8 cellular contexts compared by ENCODE assay signal in the genomic region with DNA sequence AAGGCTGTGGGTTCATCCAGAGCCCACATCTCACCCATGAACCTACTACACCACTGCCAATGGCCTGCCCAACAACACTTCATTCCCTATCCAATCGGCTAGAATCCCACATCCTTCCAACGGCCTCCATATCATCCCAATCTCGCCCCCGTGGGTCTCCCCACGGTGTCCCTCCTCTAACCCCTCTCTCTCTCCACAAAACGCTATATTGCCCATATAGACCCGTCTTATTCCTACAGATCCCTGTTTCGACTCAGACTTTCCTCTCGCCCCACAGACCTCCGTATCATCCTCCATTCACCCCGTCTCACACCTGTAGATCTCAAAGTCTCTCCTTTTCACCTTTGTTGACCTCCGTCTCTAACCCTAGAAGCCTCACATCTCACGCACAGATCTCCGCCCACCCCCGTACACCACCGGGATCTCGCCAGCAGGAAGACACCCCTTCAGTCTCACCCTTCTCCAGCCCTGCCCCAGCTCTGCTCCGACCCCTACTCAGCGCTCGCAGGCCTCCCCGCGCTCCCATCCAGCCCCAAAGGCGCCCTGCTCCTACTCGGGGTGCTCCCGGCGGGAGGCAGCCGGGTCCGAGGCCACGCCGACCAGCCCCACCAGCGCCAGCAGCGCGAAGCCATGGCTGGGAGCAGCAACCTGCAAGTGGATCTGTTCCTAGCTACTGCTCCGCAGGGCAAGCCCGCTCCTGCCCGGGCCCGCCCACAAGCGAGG. TPM values are rescaled to one million over a fixed set of nuclear protein-coding genes. Genes with fewer than 3 reads are reported as not detected.
DNase-seq lines count a peak whose midpoint lies in the region; ATAC-seq and TF ChIP-seq lines count a peak whose summit lies in the region.

A gene with protein sequence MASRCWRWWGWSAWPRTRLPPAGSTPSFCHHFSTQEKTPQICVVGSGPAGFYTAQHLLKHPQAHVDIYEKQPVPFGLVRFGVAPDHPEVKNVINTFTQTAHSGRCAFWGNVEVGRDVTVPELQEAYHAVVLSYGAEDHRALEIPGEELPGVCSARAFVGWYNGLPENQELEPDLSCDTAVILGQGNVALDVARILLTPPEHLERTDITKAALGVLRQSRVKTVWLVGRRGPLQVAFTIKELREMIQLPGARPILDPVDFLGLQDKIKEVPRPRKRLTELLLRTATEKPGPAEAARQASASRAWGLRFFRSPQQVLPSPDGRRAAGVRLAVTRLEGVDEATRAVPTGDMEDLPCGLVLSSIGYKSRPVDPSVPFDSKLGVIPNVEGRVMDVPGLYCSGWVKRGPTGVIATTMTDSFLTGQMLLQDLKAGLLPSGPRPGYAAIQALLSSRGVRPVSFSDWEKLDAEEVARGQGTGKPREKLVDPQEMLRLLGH (minus strand): TSS at position 682 of the 723 bp plus-strand sequence. CDS start 50 bp downstream, at position 632.

- H3K27me3 ChIP-seq in right lobe of liver: no peaks in the 10 kb centered on the region
- no peaks in the 10 kb centered on the region for H3K27me3 ChIP-seq in upper lobe of left lung

- peak; percentile 87 for TF ChIP-seq POLR2A in right lobe of liver (IDR thresholded peaks at IDR 0.05)
- peak in 3 of 4 donors; percentile 34 to 61 (median 59) for TF ChIP-seq POLR2A in upper lobe of left lung (IDR thresholded peaks at IDR 0.05)

- H3K36me3 ChIP-seq in right lobe of liver: no peaks in the 10 kb centered on the region
- H3K36me3 ChIP-seq in upper lobe of left lung: no peaks in the 10 kb centered on the region

- intact Hi-C loops in right lobe of liver (cut with DNase I): no loop called here

- TF ChIP-seq CTCF in AG09309 (IDR thresholded peaks at IDR 0.05; ENCODE audit: control insufficient read depth, insufficient read depth, low read depth, low read length, missing control alignments) (no peak), right lobe of liver (IDR thresholded peaks at IDR 0.05) (no peak), upper lobe of left lung (IDR thresholded peaks at IDR 0.05) (peak in 1 of 6 experiments; percentile 19)

- H3K9me3 ChIP-seq in right lobe of liver (no peaks in the 10 kb centered on the region), upper lobe of left lung (no peaks in the 10 kb centered on the region)

- ATAC-seq in GM19025 (IDR thresholded peaks at IDR 0.05; ENCODE audit: low read depth, unreplicated experiment) (peak; percentile 20), HG03558 (IDR thresholded peaks at IDR 0.05; ENCODE audit: extremely low read depth, unreplicated experiment) (peak; percentile 22), right lobe of liver (no peak), upper lobe of left lung (ENCODE audit: low FRiP score in 2 of 2) (peak in 1 of 2 donors; percentile 10), HG03521 (IDR thresholded peaks at IDR 0.05; ENCODE audit: unreplicated experiment) (no peak)

- 10% methylated on average over 24 of the region's 38 CpGs for WGBS in right lobe of liver (ENCODE audit: insufficient coverage, low coverage, low lambda C conversion rate, missing lambda C conversion rate)
- 10 to 15% methylated on average over 21 to 35 of the region's 38 CpGs for WGBS in upper lobe of left lung, 2 donors

- DNase-seq in AG09309 (ENCODE audit: low read depth) (no peak), right lobe of liver (no peak), upper lobe of left lung (no peak), KG1 (lab: John Stamatoyannopoulos, UW) (no peak)

- TF ChIP-seq EP300 in upper lobe of left lung (IDR thresholded peaks at IDR 0.05): no peak

- H3K4me1 ChIP-seq in right lobe of liver (peaks cover 0 to 12% (median 3%) of the 10 kb centered on the region in 4 donors), upper lobe of left lung (peaks cover 15 to 23% (median 19%) of the 10 kb centered on the region in 4 donors)

- H3K4me3 ChIP-seq in AG09309 (ENCODE audit: control insufficient read depth, low read depth, low read length) (peak within 1 kb of the TSS; percentile 90), right lobe of liver (peak within 1 kb of the TSS; percentile 60 to 74 (median 62)), upper lobe of left lung (peak within 1 kb of the TSS; percentile 51 to 71 (median 66))

- H3K27ac ChIP-seq in angular gyrus (ENCODE audit: low read depth, low read length): peak within 1 kb of the TSS; percentile 91
- peak within 1 kb of the TSS; percentile 69 to 90 (median 84) for H3K27ac ChIP-seq in right lobe of liver
- peak within 1 kb of the TSS; percentile 89 to 95 (median 92) for H3K27ac ChIP-seq in upper lobe of left lung

RNA-seq across cellular contexts. Expression of the gene that starts here (rescaled TPM):
- 10 to 100 TPM in 2 of 6 experiments, 1 to 10 TPM in 4; 7.7 to 18.7 (median 8.6) TPM for total RNA-seq in right lobe of liver
- total RNA-seq in upper lobe of left lung: 10 to 100 TPM in 3 of 6 donors, 1 to 10 TPM in 3; 6.8 to 15.1 (median 10.8) TPM

Comparison
In these comparisons a context has a peak if more than half of its experiments do, and no peak if none do; other contexts are left out.
1. ATAC-seq: peak in GM19025 (single experiment) and HG03558 (single experiment); none in right lobe of liver (0 of 4) and HG03521 (single experiment).
2. Peak in every context shown above with its lines, with median percentiles within 50 percentile points of each other: H3K4me3 ChIP-seq and H3K27ac ChIP-seq.